Comparison of ENCODE assay signal across 8 cellular contexts in the genomic region with DNA sequence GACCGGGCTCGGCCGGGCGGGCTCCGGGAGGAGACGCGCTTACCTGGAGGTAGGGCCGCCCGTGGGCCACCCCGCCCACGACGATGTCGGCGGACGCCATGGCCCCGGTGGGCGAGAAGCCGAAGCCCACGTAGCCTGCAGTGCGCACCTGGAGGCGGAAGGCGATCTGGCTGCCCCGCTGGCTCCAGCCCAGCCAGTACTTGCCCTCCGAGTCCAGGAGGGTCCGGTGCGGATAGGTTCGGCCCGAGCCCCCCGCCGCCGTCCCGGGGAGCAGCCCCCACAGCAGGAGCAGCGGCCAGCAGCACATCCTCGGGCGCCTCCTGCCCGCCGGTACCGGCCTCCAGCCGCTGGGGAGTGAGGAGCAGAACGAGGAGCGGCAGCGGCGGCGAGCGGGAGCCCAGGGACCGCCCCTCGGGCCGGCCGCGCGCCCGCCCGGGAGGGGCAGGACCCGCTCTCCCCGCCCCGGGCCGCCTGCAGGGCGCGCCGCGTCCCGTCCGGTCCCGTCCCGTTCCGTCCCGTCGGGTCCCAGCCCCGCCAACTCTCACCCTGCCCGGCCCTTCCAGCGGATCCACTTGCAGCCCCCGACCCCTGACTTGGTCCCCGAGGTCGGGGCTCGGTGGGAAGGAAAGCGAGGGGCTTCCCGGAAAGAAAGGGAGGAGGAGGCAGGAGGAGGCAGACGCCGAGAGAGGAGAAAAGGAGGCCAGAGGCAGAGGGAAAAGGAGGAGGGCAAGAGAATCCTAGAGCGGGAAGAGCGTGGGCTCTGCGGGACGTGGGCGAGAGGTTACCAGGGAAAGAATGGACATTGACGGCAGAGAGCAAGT. TPM values are rescaled to one million over a fixed set of nuclear protein-coding genes. Genes with fewer than 3 reads are reported as not detected.
DNase-seq lines count a peak whose midpoint lies in the region; ATAC-seq, FAIRE-seq and TF ChIP-seq lines count a peak whose summit lies in the region.

A gene (minus strand): TSS at position 356 of the 821 bp plus-strand sequence. CDS start 49 bp downstream, at position 307.

- ATAC-seq in GM21381 (IDR thresholded peaks at IDR 0.05; ENCODE audit: unreplicated experiment): peak; percentile 56

- H3K4me3 ChIP-seq in HUES48 (ENCODE audit: low read depth, low read length): peak within 1 kb of the TSS; percentile 90
- H3K4me3 ChIP-seq in astrocyte (ENCODE audit: insufficient read depth, low read depth, low read length): peak within 1 kb of the TSS; percentile 74
- H3K4me3 ChIP-seq in iPS-15b (ENCODE audit: low read depth, low read length): peak within 1 kb of the TSS; percentile 86
- H3K4me3 ChIP-seq in sigmoid colon: peak within 1 kb of the TSS; percentile 45 to 73 (median 68)

- peaks cover 3% of the 10 kb centered on the region for H3K79me2 ChIP-seq in astrocyte (ENCODE audit: insufficient read depth, low read length)

- no peaks in the 10 kb centered on the region for H3K9me3 ChIP-seq in HUES48 (ENCODE audit: control insufficient read depth, insufficient read depth, low read length)
- no peaks in the 10 kb centered on the region for H3K9me3 ChIP-seq in astrocyte (ENCODE audit: insufficient read depth, low read depth, low read length)
- no peaks in the 10 kb centered on the region for H3K9me3 ChIP-seq in iPS-15b (ENCODE audit: control insufficient read depth, insufficient read depth, low read length)
- no peaks in the 10 kb centered on the region for H3K9me3 ChIP-seq in sigmoid colon

- H3K4me1 Mint-ChIP-seq in astrocyte (ENCODE audit: low read depth, unreplicated experiment): peaks cover 25% of the 10 kb centered on the region

- no peak within 1 kb of the TSS for H3K27ac Mint-ChIP-seq in astrocyte (ENCODE audit: unreplicated experiment)

- TF ChIP-seq CTCF in astrocyte (IDR thresholded peaks at IDR 0.05; ENCODE audit: insufficient read depth, low read depth, low read length) (no peak), sigmoid colon (IDR thresholded peaks at IDR 0.05) (peak in 1 of 4 experiments; percentile 1)

- H2AFZ ChIP-seq in astrocyte (ENCODE audit: low read depth, low read length): peak within 1 kb of the TSS; percentile 83

- peak within 1 kb of the TSS; percentile 77 for H3K4me3 Mint-ChIP-seq in astrocyte (ENCODE audit: unreplicated experiment)

- peak; percentile 58 for DNase-seq in D341Med (ENCODE audit: low spot score)
- DNase-seq in astrocyte (ENCODE audit: low read depth): no peak
- peak; percentile 77 for DNase-seq in sigmoid colon
- no peak for DNase-seq in NOMO-1 treated with dmso at 0.1 percent for 144 hours (lab: John Stamatoyannopoulos, UW; ENCODE audit: unreplicated experiment)
- DNase-seq in stimulated activated CD4-positive, alpha-beta T cell treated with anti-CD3 and anti-CD28 coated beads, Interleukin-4, amount 100 ng/mL, for 4 hours: no peak

- H3K4me2 ChIP-seq in astrocyte (ENCODE audit: low read length): peak within 1 kb of the TSS; percentile 94

- H3K36me3 ChIP-seq in HUES48 (ENCODE audit: control insufficient read depth, insufficient read depth, low read length): no peaks in the 10 kb centered on the region
- no peaks in the 10 kb centered on the region for H3K36me3 ChIP-seq in astrocyte (ENCODE audit: insufficient read depth, low read length)
- no peaks in the 10 kb centered on the region for H3K36me3 ChIP-seq in iPS-15b (ENCODE audit: control insufficient read depth, insufficient read depth, low read length)
- H3K36me3 ChIP-seq in sigmoid colon: no peaks in the 10 kb centered on the region

- peak within 1 kb of the TSS; percentile 53; the same call in 1 of the 2 replicates for H3K9ac ChIP-seq in HUES48 (ENCODE audit: low read depth, low read length)
- peak within 1 kb of the TSS; percentile 80 for H3K9ac ChIP-seq in astrocyte (ENCODE audit: low read length)
- peak within 1 kb of the TSS; percentile 51 for H3K9ac ChIP-seq in iPS-15b (ENCODE audit: low read depth, low read length)

- no peaks in the 10 kb centered on the region for H4K20me1 ChIP-seq in astrocyte (ENCODE audit: insufficient read depth, low read length)

- no peak for TF ChIP-seq POLR2A in sigmoid colon (IDR thresholded peaks at IDR 0.05)

- H3K36me3 Mint-ChIP-seq in astrocyte (ENCODE audit: low read depth, unreplicated experiment): no peaks in the 10 kb centered on the region

- peaks cover 13% of the 10 kb centered on the region for H3K27me3 Mint-ChIP-seq in astrocyte (ENCODE audit: low read depth, unreplicated experiment)

- H3K9me3 Mint-ChIP-seq in astrocyte (ENCODE audit: unreplicated experiment): peaks cover 1% of the 10 kb centered on the region

- H3K4me1 ChIP-seq in HUES48 (ENCODE audit: control insufficient read depth, insufficient read depth, low read length): peaks cover 13% of the 10 kb centered on the region; the same call in 1 of the 2 replicates
- H3K4me1 ChIP-seq in astrocyte (ENCODE audit: insufficient read depth, low read length): peaks cover 29% of the 10 kb centered on the region
- H3K4me1 ChIP-seq in iPS-15b (ENCODE audit: control insufficient read depth, insufficient read depth, low read length): no peaks in the 10 kb centered on the region
- peaks cover 0 to 18% (median 14%) of the 10 kb centered on the region in 4 donors for H3K4me1 ChIP-seq in sigmoid colon

- intact Hi-C loops in sigmoid colon (cut with DNase I): no loop called here

- peaks cover 56% of the 10 kb centered on the region for H3K27me3 ChIP-seq in HUES48 (ENCODE audit: control insufficient read depth, insufficient read depth, low read length)
- no peaks in the 10 kb centered on the region for H3K27me3 ChIP-seq in astrocyte (ENCODE audit: insufficient read depth, low read length)
- peaks cover 58% of the 10 kb centered on the region for H3K27me3 ChIP-seq in iPS-15b (ENCODE audit: control insufficient read depth, insufficient read depth, low read length)
- H3K27me3 ChIP-seq in sigmoid colon: peaks cover 0 to 12% (median 9%) of the 10 kb centered on the region in 3 donors

- H3K27ac ChIP-seq in HUES48 (ENCODE audit: low read depth, low read length) (no peak within 1 kb of the TSS), astrocyte (ENCODE audit: low read depth, low read length) (peak within 1 kb of the TSS; percentile 15), sigmoid colon (peak within 1 kb of the TSS; percentile 59 to 73 (median 67))

- FAIRE-seq in astrocyte (lab: Jason Lieb, UNC): no peak

- WGBS in sigmoid colon, 2 donors: 2% methylated on average over 85 of the region's 85 CpGs

- TF ChIP-seq EP300 in sigmoid colon (IDR thresholded peaks at IDR 0.05): no peak

RNA-seq across cellular contexts. Expression of the gene that starts here (rescaled TPM):
- total RNA-seq in astrocyte (3.5 and 4.8 TPM in 2 replicates), sigmoid colon (10 to 100 TPM in 3 of 4 donors, 1 to 10 TPM in 1; 9.4 to 20.8 (median 11.7) TPM)
- polyA plus RNA-seq in sigmoid colon: 1 to 10 TPM; 1.2 to 6.6 (median 1.6) TPM

Comparison
In these comparisons a context has a peak if more than half of its experiments do, and no peak if none do; other contexts are left out.
1. DNase-seq: peak in D341Med (single experiment) and sigmoid colon (single experiment); none in astrocyte (single experiment), NOMO-1 treated with dmso at 0.1 percent for 144 hours (single experiment) and stimulated activated CD4-positive, alpha-beta T cell treated with anti-CD3 and anti-CD28 coated beads, Interleukin-4, amount 100 ng/mL, for 4 hours (0 of 2).
2. Peak in every context shown above with its lines, with median percentiles within 50 percentile points of each other: H3K4me3 ChIP-seq and H3K9ac ChIP-seq.